Comparison of ENCODE assay signal across 11 cellular contexts in genomic region chr17:27481327-27481726, GRCh38. TPM values are rescaled to one million over a fixed set of nuclear protein-coding genes. Genes with fewer than 3 reads are reported as not detected.
DNase-seq lines count a peak whose midpoint lies in the region; ATAC-seq and TF ChIP-seq lines count a peak whose summit lies in the region.
"Had no signal": no experiment of that assay in that cellular context is flagged by ENCODE, and none has a peak within 500 bp of the region (broad histone marks: within the 10 kb centered on the region; RNA-seq: fewer than 3 reads in every experiment).

No MANE protein-coding gene starts in this region.

- TF ChIP-seq CTCF in osteoblast (IDR thresholded peaks at IDR 0.05; ENCODE audit: extremely low read depth, low read depth, low read length): no peak

- peaks cover 7% of the 10 kb centered on the region for H4K20me1 ChIP-seq in osteoblast (ENCODE audit: insufficient read depth, low read length)

- H2AFZ ChIP-seq in osteoblast (ENCODE audit: low read length): no peak overlapping the region

- peaks cover 0 to 5% (median 0%) of the 10 kb centered on the region in 3 donors for H3K36me3 Mint-ChIP-seq in naive thymus-derived CD8-positive, alpha-beta T cell

- no peaks in the 10 kb centered on the region for H3K9me3 ChIP-seq in osteoblast (ENCODE audit: low read depth, low read length)
- H3K9me3 ChIP-seq: psoas muscle had no signal

- H3K4me3 Mint-ChIP-seq in naive thymus-derived CD8-positive, alpha-beta T cell: peak overlapping the region in 8 of 10 donors; percentile 1 to 70 (median 36)

- peak; percentile 33 for ATAC-seq in GM18870 (IDR thresholded peaks at IDR 0.05; ENCODE audit: unreplicated experiment)
- ATAC-seq in HG02852 (IDR thresholded peaks at IDR 0.05; ENCODE audit: unreplicated experiment): peak; percentile 63
- peak; percentile 98 to 100 for ATAC-seq in naive thymus-derived CD8-positive, alpha-beta T cell
- ATAC-seq in GM18520 (IDR thresholded peaks at IDR 0.05; ENCODE audit: unreplicated experiment): no peak
- ATAC-seq: psoas muscle had no signal

- no peak overlapping the region for H3K27ac ChIP-seq in osteoblast (ENCODE audit: low read depth, low read length)
- H3K27ac ChIP-seq: psoas muscle, SK-N-MC had no signal

- H3K4me2 ChIP-seq in osteoblast (ENCODE audit: insufficient read depth, low read length): no peak overlapping the region

- peak overlapping the region; percentile 7 to 94 (median 74) for H3K27ac Mint-ChIP-seq in naive thymus-derived CD8-positive, alpha-beta T cell

- H3K27me3 ChIP-seq in osteoblast (ENCODE audit: insufficient read depth, low read length): no peaks in the 10 kb centered on the region
- H3K27me3 ChIP-seq in H7 (ENCODE audit: control insufficient read depth, insufficient read depth, low read length): no peaks in the 10 kb centered on the region

- H3K79me2 ChIP-seq in osteoblast (ENCODE audit: insufficient read depth, low read length): no peaks in the 10 kb centered on the region

- peak; percentile 38 to 48 for DNase-seq in activated CD4-positive, alpha-beta T cell treated with anti-CD3 and anti-CD28 coated beads, Interleukin-2, amount 50 U/mL, for 48 hours
- DNase-seq in naive thymus-derived CD8-positive, alpha-beta T cell: peak in 9 of 10 donors; percentile 9 to 69 (median 50)
- DNase-seq in osteoblast (ENCODE audit: insufficient read length, low spot score, missing footprints): no peak
- no peak for DNase-seq in H7
- DNase-seq in NCI-H1694 (lab: John Stamatoyannopoulos, UW): no peak
- DNase-seq: NCI-H1694 treated with DMSO at 0.1 percent for 48 hours, psoas muscle had no signal

- no peaks in the 10 kb centered on the region for H3K36me3 ChIP-seq in osteoblast (ENCODE audit: insufficient read depth, low read length)
- H3K36me3 ChIP-seq in H7 (replicated peaks; ENCODE audit: control insufficient read depth, insufficient read depth, low read length): no peaks in the 10 kb centered on the region; the same call in 1 of the 2 replicates

- peaks cover 19 to 67% (median 53%) of the 10 kb centered on the region in 4 donors for H3K4me1 Mint-ChIP-seq in naive thymus-derived CD8-positive, alpha-beta T cell

- no peaks in the 10 kb centered on the region for H3K27me3 Mint-ChIP-seq in naive thymus-derived CD8-positive, alpha-beta T cell

- POLR2A ChIA-PET in naive thymus-derived CD8-positive, alpha-beta T cell (lab: Charles Lee): interaction anchor here (1.4 kb wide), 1 partner anchor 25 kb away, joined by 4 read pairs; the partner anchor contains the start of gene KSR1

- no peak overlapping the region for H3K4me3 ChIP-seq in osteoblast (ENCODE audit: insufficient read depth, low read length)
- H3K4me3 ChIP-seq in H7 (ENCODE audit: insufficient read depth, low read depth, low read length): no peak overlapping the region
- H3K4me3 ChIP-seq: psoas muscle, SK-N-MC had no signal

- H3K4me1 ChIP-seq in osteoblast (ENCODE audit: insufficient read depth, low read length): no peaks in the 10 kb centered on the region
- H3K4me1 ChIP-seq: psoas muscle had no signal

- no peaks in the 10 kb centered on the region for H3K9me3 Mint-ChIP-seq in naive thymus-derived CD8-positive, alpha-beta T cell

RNA-seq across cellular contexts. Expression of gene KSR1, which starts 25.1 kb away (rescaled TPM):
- total RNA-seq in naive thymus-derived CD8-positive, alpha-beta T cell: 10 to 100 TPM; 24.2 to 25.4 TPM
- 1 to 10 TPM in 1 of 3 donors, under 1 TPM in 2; 0.73 to 2.0 (median 0.91) TPM for polyA plus RNA-seq in naive thymus-derived CD8-positive, alpha-beta T cell
- total RNA-seq in osteoblast: 6.2 and 6.5 TPM in 2 replicates
- 30.4 and 31.2 TPM in 2 replicates for total RNA-seq in H7 (2014; rRNA removed; shearing (Covaris generic))

Comparison
In these comparisons a context has a peak if more than half of its experiments do, and no peak if none do; other contexts are left out.
1. DNase-seq: peak in activated CD4-positive, alpha-beta T cell treated with anti-CD3 and anti-CD28 coated beads, Interleukin-2, amount 50 U/mL, for 48 hours (2 of 2) and naive thymus-derived CD8-positive, alpha-beta T cell (9 of 10); none in osteoblast (single experiment), H7 (single experiment) and NCI-H1694 (single experiment).